Comparison of ENCODE assay signal across 9 cellular contexts in the genomic region with DNA sequence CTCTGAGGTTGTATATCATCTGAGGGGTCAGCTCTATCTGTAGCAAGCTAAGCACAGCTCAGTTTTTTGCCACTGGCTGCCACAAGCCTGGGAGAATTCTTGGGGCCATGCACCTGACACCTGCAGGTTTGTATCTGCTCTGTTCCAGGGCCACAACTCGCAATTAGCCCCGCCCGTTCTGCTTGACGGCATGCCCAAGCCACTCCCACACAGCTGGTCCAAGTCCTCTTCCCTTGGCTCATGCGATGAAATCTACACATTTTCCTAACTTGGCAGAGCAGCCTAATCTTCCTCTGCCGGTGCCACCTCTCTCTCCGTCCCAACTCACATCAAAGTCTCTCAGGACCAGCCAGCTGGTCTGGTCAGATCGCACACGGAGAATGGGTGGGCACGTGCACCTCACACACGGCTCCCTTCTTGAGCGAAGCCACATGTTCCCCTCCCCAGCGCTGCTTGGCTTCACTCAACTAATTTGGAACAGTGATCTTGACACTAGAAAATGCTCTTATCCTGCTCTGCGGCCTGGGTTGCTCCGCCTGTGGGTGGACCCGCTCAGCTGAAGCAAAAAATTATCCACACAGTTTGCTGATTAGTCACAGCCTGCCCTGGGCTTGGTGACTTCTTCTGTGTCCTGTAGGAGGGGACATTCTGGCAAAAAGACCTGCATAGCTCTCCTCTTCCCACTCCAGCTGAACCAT.
A peak's percentile ranks its signal among the peaks of the same experiment; 100 is the strongest.
DNase-seq lines count a peak whose midpoint lies in the region; ATAC-seq and TF ChIP-seq lines count a peak whose summit lies in the region.
"Had no signal": no experiment of that assay in that cellular context is flagged by ENCODE, and none has a peak within 500 bp of the region (broad histone marks: within the 10 kb centered on the region; RNA-seq: fewer than 3 reads in every experiment).

No MANE protein-coding gene starts in this region.

- WGBS in body of pancreas, 2 donors: 28 to 37% methylated on average over 16 of the region's 16 CpGs
- 82% methylated on average over 16 of the region's 16 CpGs for WGBS in mesenchymal stem cell

- no peak overlapping the region for H2BK15ac ChIP-seq in mesenchymal stem cell (ENCODE audit: low read depth, poor library complexity, severe bottlenecking)

- H3K4me2 ChIP-seq in mesenchymal stem cell (ENCODE audit: low read length, poor library complexity, severe bottlenecking): no peak overlapping the region

- no peaks in the 10 kb centered on the region for H3K79me1 ChIP-seq in mesenchymal stem cell (replicated peaks; ENCODE audit: low read length, poor library complexity, severe bottlenecking)

- intact Hi-C loops in body of pancreas (cut with DNase I): no loop called here

- H3K27me3 ChIP-seq in body of pancreas (no peaks in the 10 kb centered on the region), mesenchymal stem cell (ENCODE audit: control insufficient read depth in 1 of 2, insufficient read depth in 1 of 2, low read length in 2 of 2) (peaks cover 12 to 22% of the 10 kb centered on the region in 2 experiments)

- TF ChIP-seq POLR2A in body of pancreas (IDR thresholded peaks at IDR 0.05): no peak

- no peak overlapping the region for H4K8ac ChIP-seq in mesenchymal stem cell (ENCODE audit: low read length)

- H3K27ac ChIP-seq in body of pancreas (peak overlapping the region; percentile 50 to 72 (median 66)), mesenchymal stem cell (ENCODE audit: low read length, poor library complexity, severe bottlenecking) (no peak overlapping the region)

- no peak overlapping the region for H3K18ac ChIP-seq in mesenchymal stem cell (ENCODE audit: low read depth in 1 of 2, low read length in 2 of 2)

- no peak overlapping the region for H3K14ac ChIP-seq in mesenchymal stem cell (ENCODE audit: low read length in 2 of 2)

- no peak overlapping the region for H2AK5ac ChIP-seq in mesenchymal stem cell (ENCODE audit: low read length, severe bottlenecking)

- no peak overlapping the region for H3K4ac ChIP-seq in mesenchymal stem cell (ENCODE audit: low read depth in 1 of 2, low read length in 2 of 2)

- H2BK5ac ChIP-seq in mesenchymal stem cell (ENCODE audit: low read depth, low read length, poor library complexity, severe bottlenecking): no peak overlapping the region

- DNase-seq in EL (peak; percentile 50), body of pancreas (peak; percentile 93 to 97 (median 96)), mesenchymal stem cell (no peak), epidermal melanocyte (ENCODE audit: insufficient read length, low spot score) (no peak), COR-L47 (lab: John Stamatoyannopoulos, UW) (no peak), middle frontal gyrus (ENCODE audit: extremely low spot score, low spot score) (no peak), GM13976 (ENCODE audit: low spot score) (no peak)
- DNase-seq: NCI-H187 treated with DMSO at 0.1 percent for 48 hours had no signal

- no peak overlapping the region for H3K4me3 ChIP-seq in body of pancreas
- H3K4me3 ChIP-seq in mesenchymal stem cell (ENCODE audit: insufficient read depth in 1 of 2, low read depth in 1 of 2, low read length in 2 of 2): peak overlapping the region in 1 of 2 experiments; percentile 57

- TF ChIP-seq CTCF in body of pancreas (IDR thresholded peaks at IDR 0.05): peak in 1 of 7 experiments; percentile 15
- no peak for TF ChIP-seq CTCF in GM13976 (IDR thresholded peaks at IDR 0.05; ENCODE audit: borderline replicate concordance, control extremely low read depth, extremely low read depth, insufficient read depth, missing control alignments)

- H3K4me1 ChIP-seq in body of pancreas (peaks cover 20% of the 10 kb centered on the region), mesenchymal stem cell (ENCODE audit: control insufficient read depth, insufficient read depth, low read depth, low read length) (no peaks in the 10 kb centered on the region)

- peak; percentile 61 for ATAC-seq in HG02870 (IDR thresholded peaks at IDR 0.05; ENCODE audit: unreplicated experiment)
- peak; percentile 99 for ATAC-seq in body of pancreas

- H3K23ac ChIP-seq in mesenchymal stem cell (ENCODE audit: low read length in 2 of 2): no peak overlapping the region

- H3K36me3 ChIP-seq in body of pancreas (replicated peaks in 1 of 2; ENCODE audit: insufficient read depth in 1 of 2, low read depth in 2 of 2) (no peaks in the 10 kb centered on the region), mesenchymal stem cell (ENCODE audit: control insufficient read depth in 1 of 2, insufficient read depth in 2 of 2, low read depth in 1 of 2, low read length in 2 of 2) (no peaks in the 10 kb centered on the region)

- H2BK120ac ChIP-seq in mesenchymal stem cell (ENCODE audit: low read depth, low read length): no peak overlapping the region

- H3K9me3 ChIP-seq in body of pancreas (no peaks in the 10 kb centered on the region), mesenchymal stem cell (ENCODE audit: control insufficient read depth, low read length) (no peaks in the 10 kb centered on the region)

- H3K9ac ChIP-seq in mesenchymal stem cell (ENCODE audit: low read length): peak overlapping the region; percentile 20

- in situ Hi-C loops in GM13976 (cut with MboI; ENCODE audit: low sequenced_read_pairs, unreplicated experiment): no loop called here

- H2AFZ ChIP-seq in mesenchymal stem cell (ENCODE audit: low read depth, low read length): no peak overlapping the region

- H2BK12ac ChIP-seq in mesenchymal stem cell (ENCODE audit: low read length in 2 of 2): no peak overlapping the region

- no peak overlapping the region for H4K91ac ChIP-seq in mesenchymal stem cell (ENCODE audit: low read length)

Comparison
In these comparisons a context has a peak if more than half of its experiments do, and no peak if none do; other contexts are left out.
1. DNase-seq: peak in EL (single experiment) and body of pancreas (4 of 4); none in mesenchymal stem cell (single experiment), epidermal melanocyte (single experiment), COR-L47 (single experiment), middle frontal gyrus (single experiment) and GM13976 (single experiment).